In genomic region chrX:119887721-119888425, GRCh38 we compare ENCODE assay signal across 8 cellular contexts. TPM values are rescaled to one million over a fixed set of nuclear protein-coding genes. Genes with fewer than 3 reads are reported as not detected.
DNase-seq lines count a peak whose midpoint lies in the region; ATAC-seq and TF ChIP-seq lines count a peak whose summit lies in the region.

No MANE protein-coding gene starts in this region.

- H3K14ac ChIP-seq in H9 (ENCODE audit: insufficient read depth, low read length): no peak overlapping the region

- H3K9me3 ChIP-seq in H9 (ENCODE audit: control insufficient read depth, low read depth, low read length): peaks cover 21% of the 10 kb centered on the region
- H3K9me3 ChIP-seq in left lung: no peaks in the 10 kb centered on the region

- no peak overlapping the region for H3T11ph ChIP-seq in H9 (ENCODE audit: low read length)

- 0 out of 7 replicates have a peak, but pooled peaks cover 0 to 5% (median 0%) of the 10 kb centered on the region in 3 experiments for H3K36me3 Mint-ChIP-seq in H9 (ENCODE audit: insufficient read depth in 1 of 3, low read depth in 3 of 3)

- peak overlapping the region in 1 of 2 donors; percentile 34 for H3K4me3 ChIP-seq in left lung

- no peaks in the 10 kb centered on the region; the same call in none of the 2 replicates for H3K27me3 Mint-ChIP-seq in H9 (ENCODE audit: low read depth)

- peak overlapping the region; percentile 27 for H3K4me2 ChIP-seq in H9 (ENCODE audit: insufficient read depth, insufficient read length, low read length)

- H2AFZ ChIP-seq in H9 (ENCODE audit: low read length): no peak overlapping the region

- intact Hi-C loops in left lung (cut with DNase I): no loop called here

- peak; percentile 15 for DNase-seq in DMS153 treated with DMSO at 0.1 percent for 48 hours (lab: John Stamatoyannopoulos, UW; ENCODE audit: unreplicated experiment)
- peak; percentile 88 for DNase-seq in H9
- DNase-seq in NCI-H2171 (lab: John Stamatoyannopoulos, UW): peak; percentile 21
- DNase-seq in activated CD4-positive, alpha-beta T cell treated with anti-CD3 and anti-CD28 coated beads for 4 hours: peak; percentile 38 to 56
- peak; percentile 22 for DNase-seq in dedifferentiated amniotic fluid mesenchymal stem cell (ENCODE audit: extremely low spot score)
- DNase-seq in left lung: peak; percentile 71 to 89
- DNase-seq in stimulated activated CD4-positive, alpha-beta T cell treated with anti-CD3 and anti-CD28 coated beads, TNF-alpha, amount 100 ng/mL, for 48 hours (ENCODE audit: low read depth in 3 of 3): peak; percentile 41 to 49 (median 45)
- DNase-seq in ureter (ENCODE audit: low spot score): no peak

- ATAC-seq in left lung: peak; percentile 95

- peaks cover 46 to 53% of the 10 kb centered on the region in 2 experiments for H3K9me3 Mint-ChIP-seq in H9

- no peak overlapping the region for H3K56ac ChIP-seq in H9 (ENCODE audit: insufficient read length, low read depth, low read length)

- H3K27me3 ChIP-seq in H9 (ENCODE audit: insufficient read depth, low read length): no peaks in the 10 kb centered on the region
- no peaks in the 10 kb centered on the region for H3K27me3 ChIP-seq in left lung

- peak overlapping the region; percentile 60 to 78 for H3K4me3 Mint-ChIP-seq in H9

- H3K4me1 ChIP-seq in H9 (ENCODE audit: insufficient read depth, low read length): no peaks in the 10 kb centered on the region
- no peaks in the 10 kb centered on the region for H3K4me1 ChIP-seq in left lung

- no peak overlapping the region for H2BK120ac ChIP-seq in H9 (ENCODE audit: low read depth, low read length, poor library complexity, severe bottlenecking)

- no peak overlapping the region for H2AK5ac ChIP-seq in H9 (ENCODE audit: insufficient read length, low read length)

- H3K79me2 ChIP-seq in H9 (ENCODE audit: insufficient read depth, low read length): no peaks in the 10 kb centered on the region

- no peak overlapping the region for H4K91ac ChIP-seq in H9 (ENCODE audit: insufficient read length, low read depth, low read length)

- H2BK15ac ChIP-seq in H9 (ENCODE audit: low read depth, low read length): no peak overlapping the region

- H2BK12ac ChIP-seq in H9 (ENCODE audit: insufficient read length, low read depth, low read length): no peak overlapping the region

- no peak overlapping the region for H3K4ac ChIP-seq in H9 (ENCODE audit: low read depth, low read length)

- H3K27ac ChIP-seq in H9 (ENCODE audit: insufficient read length, low read depth, low read length): no peak overlapping the region
- H3K27ac ChIP-seq in left lung: no peak overlapping the region

- peak; percentile 73 for TF ChIP-seq CTCF in H9 (conservative IDR thresholded peaks at IDR 0.05)
- peak in 1 of 2 donors; percentile 69 for TF ChIP-seq CTCF in left lung (IDR thresholded peaks at IDR 0.05)

- H3K23ac ChIP-seq in H9 (ENCODE audit: insufficient read length, low read depth, low read length): no peak overlapping the region

- no peaks in the 10 kb centered on the region for H3K23me2 ChIP-seq in H9 (ENCODE audit: insufficient read length, low read depth, low read length, poor library complexity, severe bottlenecking)

- no CpG with 5 or more reads among the region's 40 CpGs for WGBS in H9 (ENCODE audit: extremely low coverage, insufficient read length, low lambda C conversion rate)

- H3K79me1 ChIP-seq in H9 (ENCODE audit: insufficient read depth, low read depth, low read length, poor library complexity, severe bottlenecking): no peaks in the 10 kb centered on the region

- no peak overlapping the region for H3K9ac ChIP-seq in H9 (ENCODE audit: extremely low read depth, insufficient read length, low read length)

- no peaks in the 10 kb centered on the region for H4K20me1 ChIP-seq in H9 (ENCODE audit: control insufficient read depth, insufficient read depth, insufficient read length)

- H3K27ac Mint-ChIP-seq in H9: no peak overlapping the region

- no peak overlapping the region for H2BK5ac ChIP-seq in H9 (ENCODE audit: insufficient read length, low read length)

- no peak overlapping the region for H2BK20ac ChIP-seq in H9 (ENCODE audit: low read depth, low read length, poor library complexity, severe bottlenecking)

- no peaks in the 10 kb centered on the region for H3K36me3 ChIP-seq in left lung

- no peak overlapping the region for H4K5ac ChIP-seq in H9 (ENCODE audit: insufficient read length, low read depth, low read length)

- no peak overlapping the region for H3K18ac ChIP-seq in H9 (ENCODE audit: insufficient read length, low read depth, low read length)

- no peak overlapping the region for H4K8ac ChIP-seq in H9 (replicated peaks; ENCODE audit: insufficient read length, low read depth, low read length)

- H3K4me1 Mint-ChIP-seq in H9: 0 out of 4 replicates have a peak, but pooled peaks cover 0 to 2% of the 10 kb centered on the region in 2 experiments

RNA-seq across cellular contexts. Expression of gene AKAP14, which starts 7.8 kb away (rescaled TPM):
- not detected in 2 replicates for total RNA-seq in H9 (2021)
- total RNA-seq in left lung: 1 to 10 TPM in 1 of 2 donors, not detected in 1; 2.7 TPM
- total RNA-seq in ureter: not detected

RNA-seq across cellular contexts. Expression of gene NDUFA1, which starts 16.2 kb away (rescaled TPM):
- total RNA-seq in H9 (2021) (69.4 and 70.8 TPM in 2 replicates), left lung (10 to 100 TPM; 81.7 to 91.9 TPM), ureter (71.7 TPM)

RNA-seq across cellular contexts. Expression of gene RNF113A, which starts 16.3 kb away (rescaled TPM):
- total RNA-seq in H9 (2021): 11.4 and 13.7 TPM in 2 replicates
- total RNA-seq in left lung: 10 to 100 TPM; 10.2 to 11.2 TPM
- total RNA-seq in ureter: 13.0 TPM

RNA-seq across cellular contexts. Expression of gene UPF3B, which starts 35.1 kb away (rescaled TPM):
- total RNA-seq in H9 (2021) (29.8 and 31.5 TPM in 2 replicates), left lung (1 to 10 TPM; 4.5 to 5.5 TPM), ureter (7.0 TPM)

RNA-seq across cellular contexts. Expression of gene NKAP, which starts 55.7 kb away (rescaled TPM):
- 7.3 and 7.5 TPM in 2 replicates for total RNA-seq in H9 (2021)
- total RNA-seq in left lung: 1 to 10 TPM; 6.6 to 6.9 TPM
- total RNA-seq in ureter: 8.0 TPM
